In genomic region chr3:184334470-184335158, GRCh38 we compare ENCODE assay signal across 8 cellular contexts. TPM values are rescaled to one million over a fixed set of nuclear protein-coding genes. Genes with fewer than 3 reads are reported as not detected.
DNase-seq lines count a peak whose midpoint lies in the region; ATAC-seq and TF ChIP-seq lines count a peak whose summit lies in the region.

No MANE protein-coding gene starts in this region.

- peaks cover 31% of the 10 kb centered on the region for H3K36me3 ChIP-seq in CD4-positive, alpha-beta memory T cell (ENCODE audit: insufficient read depth, low read length)
- H3K36me3 ChIP-seq in lower lobe of right lung (peaks cover 59% of the 10 kb centered on the region), tibial nerve (peaks cover 0 to 56% (median 33%) of the 10 kb centered on the region in 3 donors)

- no peak for TF ChIP-seq POLR2A in tibial nerve (IDR thresholded peaks at IDR 0.05)

- peaks cover 40 to 54% of the 10 kb centered on the region in 2 donors for H3K36me3 Mint-ChIP-seq in CD4-positive, alpha-beta memory T cell

- peaks cover 24 to 45% (median 30%) of the 10 kb centered on the region in 4 donors for H3K4me1 Mint-ChIP-seq in CD4-positive, alpha-beta memory T cell

- H3K9me3 Mint-ChIP-seq in CD4-positive, alpha-beta memory T cell = no peaks in the 10 kb centered on the region

- peaks cover 20% of the 10 kb centered on the region for H3K4me1 ChIP-seq in CD4-positive, alpha-beta memory T cell (ENCODE audit: insufficient read depth, low read length)
- H3K4me1 ChIP-seq in lower lobe of right lung (peaks cover 32% of the 10 kb centered on the region), tibial nerve (peaks cover 0 to 32% (median 23%) of the 10 kb centered on the region in 4 donors)

- WGBS in tibial nerve, 2 donors = 67 to 69% methylated on average over 15 of the region's 15 CpGs

- H3K27me3 ChIP-seq in CD4-positive, alpha-beta memory T cell (ENCODE audit: insufficient read depth, low read length) = no peaks in the 10 kb centered on the region
- no peaks in the 10 kb centered on the region for H3K27me3 ChIP-seq in lower lobe of right lung (ENCODE audit: low read depth)
- no peaks in the 10 kb centered on the region for H3K27me3 ChIP-seq in tibial nerve

- intact Hi-C loops in CD4-positive, alpha-beta memory T cell (cut with micrococcal nuclease) = loop anchor here (1.0 to 2.0 kb wide), 3 partner anchors 19 to 36 kb away; partner anchors contain the start of gene PSMD2
- intact Hi-C loops in lower lobe of right lung (cut with DNase I) = no loop called here

- CTCF ChIA-PET in CD4-positive, alpha-beta memory T cell (lab: Charles Lee; ENCODE audit: partially characterized antibody) = no interaction called here
- CTCF ChIA-PET in GM10248 (lab: Yijun Ruan, JAX) = no interaction called here

- TF ChIP-seq EP300 in tibial nerve (IDR thresholded peaks at IDR 0.05) = no peak

- POLR2A ChIA-PET in CD4-positive, alpha-beta memory T cell (lab: Charles Lee; ENCODE audit: partially characterized antibody) = no interaction called here
- POLR2A ChIA-PET in GM10248 (lab: Yijun Ruan, JAX) = no interaction called here

- TF ChIP-seq CTCF in lower lobe of right lung (IDR thresholded peaks at IDR 0.05) = no peak
- TF ChIP-seq CTCF in tibial nerve (IDR thresholded peaks at IDR 0.05) = no peak
- TF ChIP-seq CTCF in GM10248 (IDR thresholded peaks at IDR 0.05; ENCODE audit: control extremely low read depth, extremely low read depth, low read depth, missing control alignments) = no peak

- peak overlapping the region in 6 of 8 donors; percentile 26 to 83 (median 59) for H3K4me3 Mint-ChIP-seq in CD4-positive, alpha-beta memory T cell

- ATAC-seq in lower lobe of right lung (no peak), HG02798 (IDR thresholded peaks at IDR 0.05; ENCODE audit: poor library complexity, unreplicated experiment) (no peak)

- H3K27ac Mint-ChIP-seq in CD4-positive, alpha-beta memory T cell = peak overlapping the region; percentile 88 to 99 (median 98)

- H3K27me3 Mint-ChIP-seq in CD4-positive, alpha-beta memory T cell = no peaks in the 10 kb centered on the region

- DNase-seq in CD4-positive, alpha-beta memory T cell = peak; percentile 28 to 83 (median 34)
- peak; percentile 86 for DNase-seq in RPMI7951 (ENCODE audit: low read depth)
- peak; percentile 69 for DNase-seq in astrocyte of the hippocampus (ENCODE audit: low read depth, low spot score)
- no peak for DNase-seq in lower lobe of right lung
- DNase-seq in tibial nerve (ENCODE audit: low spot score in 2 of 2) = no peak
- DNase-seq in NCI-H187 (lab: John Stamatoyannopoulos, UW) = no peak
- DNase-seq in GM10248 (ENCODE audit: extremely low spot score) = no peak

- peak overlapping the region; percentile 92 for H3K27ac ChIP-seq in CD4-positive, alpha-beta memory T cell (ENCODE audit: low read depth, low read length)
- H3K27ac ChIP-seq in lower lobe of right lung = peak overlapping the region; percentile 93
- H3K27ac ChIP-seq in tibial nerve = peak overlapping the region; percentile 94 to 100 (median 98)

- no peaks in the 10 kb centered on the region for H3K9me3 ChIP-seq in CD4-positive, alpha-beta memory T cell (ENCODE audit: control insufficient read depth in 1 of 2, low read length in 2 of 2)
- H3K9me3 ChIP-seq in lower lobe of right lung (no peaks in the 10 kb centered on the region), tibial nerve (no peaks in the 10 kb centered on the region)

- no peak overlapping the region for H3K4me3 ChIP-seq in CD4-positive, alpha-beta memory T cell (ENCODE audit: low read length in 2 of 2)
- H3K4me3 ChIP-seq in lower lobe of right lung (no peak overlapping the region), tibial nerve (no peak overlapping the region)

RNA-seq across cellular contexts. Expression of gene FAM131A, which starts 2.8 kb away (rescaled TPM):
- total RNA-seq in CD4-positive, alpha-beta memory T cell = 1 to 10 TPM; 9.0 to 10.0 TPM
- 1 to 10 TPM; 1.1 to 1.6 TPM for polyA plus RNA-seq in CD4-positive, alpha-beta memory T cell
- 10.6 and 12.0 TPM in 2 replicates for total RNA-seq in RPMI7951 (2014; rRNA removed; shearing (Covaris generic))
- total RNA-seq in lower lobe of right lung = 17.0 TPM
- 10 to 100 TPM; 35.0 to 45.3 (median 39.6) TPM for total RNA-seq in tibial nerve

RNA-seq across cellular contexts. Expression of gene EIF4G1, which starts 20.2 kb away (rescaled TPM):
- total RNA-seq in CD4-positive, alpha-beta memory T cell = 100 to 1,000 TPM; 236 to 246 TPM
- 10 to 100 TPM in 1 of 2 donors, 1 to 10 TPM in 1; 3.6 to 51.1 TPM for polyA plus RNA-seq in CD4-positive, alpha-beta memory T cell
- total RNA-seq in RPMI7951 (2014; rRNA removed; shearing (Covaris generic)) = 164 and 173 TPM in 2 replicates
- total RNA-seq in lower lobe of right lung = 271 TPM
- 100 to 1,000 TPM; 173 to 248 (median 192) TPM for total RNA-seq in tibial nerve

RNA-seq across cellular contexts. Expression of gene CLCN2, which starts 26.8 kb away (rescaled TPM):
- total RNA-seq in CD4-positive, alpha-beta memory T cell = 1 to 10 TPM; 3.8 to 5.4 TPM
- under 1 TPM; 0.24 to 0.29 TPM for polyA plus RNA-seq in CD4-positive, alpha-beta memory T cell
- 3.0 and 6.3 TPM in 2 replicates for total RNA-seq in RPMI7951 (2014; rRNA removed; shearing (Covaris generic))
- total RNA-seq in lower lobe of right lung = 4.4 TPM
- 10 to 100 TPM; 51.3 to 86.3 (median 54.9) TPM for total RNA-seq in tibial nerve

RNA-seq across cellular contexts. Expression of gene POLR2H, which starts 26.9 kb away (rescaled TPM):
- 10 to 100 TPM; 61.3 to 66.1 TPM for total RNA-seq in CD4-positive, alpha-beta memory T cell
- 10 to 100 TPM; 56.6 to 58.8 TPM for polyA plus RNA-seq in CD4-positive, alpha-beta memory T cell
- 146 and 181 TPM in 2 replicates for total RNA-seq in RPMI7951 (2014; rRNA removed; shearing (Covaris generic))
- total RNA-seq in lower lobe of right lung (53.3 TPM), tibial nerve (100 to 1,000 TPM in 1 of 4 donors, 10 to 100 TPM in 3; 65.1 to 181 (median 95.3) TPM)

RNA-seq across cellular contexts. Expression of gene PSMD2, which starts 35.6 kb away (rescaled TPM):
- 100 to 1,000 TPM; 148 to 154 TPM for total RNA-seq in CD4-positive, alpha-beta memory T cell
- polyA plus RNA-seq in CD4-positive, alpha-beta memory T cell = 100 to 1,000 TPM; 195 to 298 TPM
- total RNA-seq in RPMI7951 (2014; rRNA removed; shearing (Covaris generic)) = 542 and 803 TPM in 2 replicates
- total RNA-seq in lower lobe of right lung (135 TPM), tibial nerve (100 to 1,000 TPM; 122 to 226 (median 152) TPM)

Comparison
In these comparisons a context has a peak if more than half of its experiments do, and no peak if none do; other contexts are left out.
1. DNase-seq: peak in CD4-positive, alpha-beta memory T cell (5 of 5), RPMI7951 (single experiment) and astrocyte of the hippocampus (single experiment); none in lower lobe of right lung (single experiment), tibial nerve (0 of 2), NCI-H187 (0 of 2) and GM10248 (single experiment).
2. Peak in every context shown above with its lines, with median percentiles within 50 percentile points of each other: H3K27ac ChIP-seq.